ENCODE assay signal across 1 cellular context in genomic region chr12:75976913-75977312, GRCh38.
TF ChIP-seq lines count a peak whose summit lies in the region.

No MANE protein-coding gene starts in this region.

TF ChIP-seq in HepG2, 621 proteins besides CTCF, POLR2A, EP300 and RAD21:
- TF ChIP-seq, protein P1, sequence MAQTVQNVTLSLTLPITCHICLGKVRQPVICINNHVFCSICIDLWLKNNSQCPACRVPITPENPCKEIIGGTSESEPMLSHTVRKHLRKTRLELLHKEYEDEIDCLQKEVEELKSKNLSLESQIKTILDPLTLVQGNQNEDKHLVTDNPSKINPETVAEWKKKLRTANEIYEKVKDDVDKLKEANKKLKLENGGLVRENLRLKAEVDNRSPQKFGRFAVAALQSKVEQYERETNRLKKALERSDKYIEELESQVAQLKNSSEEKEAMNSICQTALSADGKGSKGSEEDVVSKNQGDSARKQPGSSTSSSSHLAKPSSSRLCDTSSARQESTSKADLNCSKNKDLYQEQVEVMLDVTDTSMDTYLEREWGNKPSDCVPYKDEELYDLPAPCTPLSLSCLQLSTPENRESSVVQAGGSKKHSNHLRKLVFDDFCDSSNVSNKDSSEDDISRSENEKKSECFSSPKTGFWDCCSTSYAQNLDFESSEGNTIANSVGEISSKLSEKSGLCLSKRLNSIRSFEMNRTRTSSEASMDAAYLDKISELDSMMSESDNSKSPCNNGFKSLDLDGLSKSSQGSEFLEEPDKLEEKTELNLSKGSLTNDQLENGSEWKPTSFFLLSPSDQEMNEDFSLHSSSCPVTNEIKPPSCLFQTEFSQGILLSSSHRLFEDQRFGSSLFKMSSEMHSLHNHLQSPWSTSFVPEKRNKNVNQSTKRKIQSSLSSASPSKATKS (CRISPR knock-in tag; IDR thresholded peaks at IDR 0.05), result no peak
- TF ChIP-seq CEBPB (IDR thresholded peaks at IDR 0.05; ENCODE audit: borderline replicate concordance, low read depth, low read length) (peak; percentile 60), KAT7 (CRISPR knock-in tag; IDR thresholded peaks at IDR 0.05; ENCODE audit: borderline replicate concordance) (0 out of 2 replicates have a peak, but pooled peaks have one; percentile 2), MED13 (CRISPR knock-in tag; IDR thresholded peaks at IDR 0.05) (no peak), ZNF296 (CRISPR knock-in tag; conservative IDR thresholded peaks at IDR 0.05) (no peak), FLYWCH1 (CRISPR knock-in tag; IDR thresholded peaks at IDR 0.05) (no peak)
